ENCODE assay signal across 18 cellular contexts in genomic region chr5:130111723-130112122, GRCh38.
DNase-seq lines count a peak whose midpoint lies in the region; ATAC-seq and TF ChIP-seq lines count a peak whose summit lies in the region.
"Had no signal": no experiment of that assay in that cellular context is flagged by ENCODE, and none has a peak within 500 bp of the region (broad histone marks: within the 10 kb centered on the region; RNA-seq: fewer than 3 reads in every experiment).

No MANE protein-coding gene starts in this region.

- no peak overlapping the region for H3K27ac ChIP-seq in BLaER1
- H3K27ac ChIP-seq in PC-3 (ENCODE audit: low read length): no peak overlapping the region

- no peaks in the 10 kb centered on the region for H3K36me3 Mint-ChIP-seq in activated CD4-positive, alpha-beta T cell treated with anti-CD3 and anti-CD28 coated beads, Interleukin-2, amount 10 ng/mL, durations not matched to agents 7 days and 5 days (ENCODE audit: low read depth)

- H3K4me1 ChIP-seq in BLaER1: peaks cover 16% of the 10 kb centered on the region
- H3K4me1 ChIP-seq in PC-3 (ENCODE audit: insufficient read depth, low read length): peaks cover 15% of the 10 kb centered on the region

- no peak overlapping the region for H3K9ac ChIP-seq in BLaER1
- no peak overlapping the region for H3K9ac ChIP-seq in PC-3 (ENCODE audit: low read length)
- H3K9ac ChIP-seq: SK-N-SH had no signal

- H3K4me2 ChIP-seq in BLaER1: peak overlapping the region; percentile 52
- no peak overlapping the region for H3K4me2 ChIP-seq in PC-3 (ENCODE audit: low read length)
- H3K4me2 ChIP-seq: SK-N-SH had no signal

- no peaks in the 10 kb centered on the region for H3K9me2 ChIP-seq in PC-3 (replicated peaks; ENCODE audit: low read length)
- H3K9me2 ChIP-seq: SK-N-SH had no signal

- H3K4me3 Mint-ChIP-seq in activated CD4-positive, alpha-beta T cell treated with anti-CD3 and anti-CD28 coated beads, Interleukin-2, amount 10 ng/mL, durations not matched to agents 7 days and 5 days: no peak overlapping the region

- no peaks in the 10 kb centered on the region for H3K27me3 ChIP-seq in BLaER1
- H3K27me3 ChIP-seq in PC-3 (ENCODE audit: low read length): no peaks in the 10 kb centered on the region

- no peak for TF ChIP-seq CTCF in PC-3 (conservative IDR thresholded peaks at IDR 0.05; ENCODE audit: low read depth, low read length)

- H3F3A ChIP-seq in PC-3 (ENCODE audit: low read length, unreplicated experiment): no peaks in the 10 kb centered on the region

- CTCF ChIA-PET in PC-3 (lab: Charles Lee): interaction anchor here (1.0 kb wide), 1 partner anchor 25 kb away, joined by 3 read pairs; no protein-coding TSS in a partner anchor
- CTCF ChIA-PET in activated CD4-positive, alpha-beta T cell treated with anti-CD3 and anti-CD28 coated beads, Interleukin-2, amount 10 ng/mL, durations not matched to agents 7 days and 5 days (lab: Charles Lee): interaction anchor here (0.6 kb wide), 1 partner anchor 793 kb away, joined by 3 read pairs; no protein-coding TSS in a partner anchor

- intact Hi-C loops in PC-3 (cut with micrococcal nuclease): loop anchor here (10.0 kb wide), 1 partner anchor 173 kb away; no protein-coding TSS in a partner anchor

- no peaks in the 10 kb centered on the region for H3K9me3 Mint-ChIP-seq in activated CD4-positive, alpha-beta T cell treated with anti-CD3 and anti-CD28 coated beads, Interleukin-2, amount 10 ng/mL, durations not matched to agents 7 days and 5 days

- H3K4me3 ChIP-seq in BLaER1 (no peak overlapping the region), PC-3 (ENCODE audit: low read length) (no peak overlapping the region)

- DNase-seq in PC-3 (peak; percentile 23), mesenteric fat pad (ENCODE audit: low spot score) (no peak), NCI-H526 (lab: John Stamatoyannopoulos, UW) (no peak)
- no peak for DNase-seq in activated CD4-positive, alpha-beta T cell treated with anti-CD3 and anti-CD28 coated beads, Interleukin-2, amount 10 ng/mL, durations not matched to agents 7 days and 5 days
- DNase-seq: 8988T, C1 segment of cervical spinal cord, DMS 273 treated with DMSO at 0.1 percent for 48 hours, IMR-90, NCI-H1436, NCI-H2081 treated with DMSO at 0.1 percent for 48 hours, NCI-H345, SK-N-SH, T-helper 1 cell had no signal

- H3K36me3 ChIP-seq in BLaER1 (no peaks in the 10 kb centered on the region), PC-3 (ENCODE audit: low read depth, low read length) (no peaks in the 10 kb centered on the region)

- H3K4me1 Mint-ChIP-seq in activated CD4-positive, alpha-beta T cell treated with anti-CD3 and anti-CD28 coated beads, Interleukin-2, amount 10 ng/mL, durations not matched to agents 7 days and 5 days: no peaks in the 10 kb centered on the region

- H4K20me1 ChIP-seq in BLaER1: no peaks in the 10 kb centered on the region
- H4K20me1 ChIP-seq in PC-3 (ENCODE audit: low read length): no peaks in the 10 kb centered on the region

- H3K79me2 ChIP-seq in PC-3 (ENCODE audit: low read length): no peaks in the 10 kb centered on the region

- POLR2A ChIA-PET in PC-3 (lab: Charles Lee; ENCODE audit: unreplicated experiment): no interaction called here
- POLR2A ChIA-PET in activated CD4-positive, alpha-beta T cell treated with anti-CD3 and anti-CD28 coated beads, Interleukin-2, amount 10 ng/mL, durations not matched to agents 7 days and 5 days (lab: Charles Lee): no interaction called here

- BruUV-seq in PC-3 (replicated peaks; lab: Mats Ljungman, UMichigan): no TSS peak

- ATAC-seq in GM19395 (IDR thresholded peaks at IDR 0.05; ENCODE audit: unreplicated experiment) (peak; percentile 4), HG02885 (IDR thresholded peaks at IDR 0.05; ENCODE audit: poor library complexity, unreplicated experiment) (peak; percentile 2), PC-3 (peak; percentile 54), HG02840 (IDR thresholded peaks at IDR 0.05; ENCODE audit: low FRiP score, unreplicated experiment) (no peak)
- ATAC-seq: Right ventricle myocardium inferior had no signal

- H3K9me3 ChIP-seq in BLaER1: no peaks in the 10 kb centered on the region
- H3K9me3 ChIP-seq in PC-3 (ENCODE audit: low read length): no peaks in the 10 kb centered on the region
- H3K9me3 ChIP-seq: SK-N-SH had no signal

- peaks cover 2% of the 10 kb centered on the region for H3K27me3 Mint-ChIP-seq in activated CD4-positive, alpha-beta T cell treated with anti-CD3 and anti-CD28 coated beads, Interleukin-2, amount 10 ng/mL, durations not matched to agents 7 days and 5 days

- no peak overlapping the region for H2AFZ ChIP-seq in PC-3 (ENCODE audit: low read length)

- H3K27ac Mint-ChIP-seq in activated CD4-positive, alpha-beta T cell treated with anti-CD3 and anti-CD28 coated beads, Interleukin-2, amount 10 ng/mL, durations not matched to agents 7 days and 5 days: no peak overlapping the region
